In genomic region chr22:37818397-37819099, GRCh38 we compare ENCODE assay signal across 8 cellular contexts. TPM values are rescaled to one million over a fixed set of nuclear protein-coding genes. Genes with fewer than 3 reads are reported as not detected.
DNase-seq lines count a peak whose midpoint lies in the region; ATAC-seq, FAIRE-seq and TF ChIP-seq lines count a peak whose summit lies in the region.

No MANE protein-coding gene starts in this region.

- H2BK120ac ChIP-seq in H1 (replicated peaks; ENCODE audit: low read depth, low read length): no peak overlapping the region

- H4K5ac ChIP-seq in H1 (ENCODE audit: insufficient read length, low read depth, low read length): peak overlapping the region; percentile 19

- H2BK5ac ChIP-seq in H1 (ENCODE audit: low read depth, low read length): peak overlapping the region; percentile 84

- peak overlapping the region; percentile 88; the same call in 1 of the 2 replicates for H2BK15ac ChIP-seq in H1 (ENCODE audit: low read length)

- H2BK20ac ChIP-seq in H1 (ENCODE audit: low read length): no peak overlapping the region

- H3K9ac ChIP-seq in H1 (replicated peaks in 1 of 4; ENCODE audit: extremely low read depth in 1 of 4, low read depth in 3 of 4, low read length in 3 of 4) (peak overlapping the region in 3 of 4 experiments; percentile 24 to 42 (median 35); a peak in 5 of 7 replicates), muscle layer of colon (ENCODE audit: low read length) (no peak overlapping the region)

- TF ChIP-seq RAD21 in H1 (IDR thresholded peaks at IDR 0.05 in 1 of 2, conservative IDR thresholded peaks at IDR 0.05 in 1 of 2; ENCODE audit: low read depth in 2 of 2, low read length in 2 of 2): peak in 1 of 2 experiments; percentile 15; a peak in 1 of 4 replicates

- H3K4me1 ChIP-seq in H1 (replicated peaks in 1 of 4; ENCODE audit: control insufficient read depth in 3 of 4, insufficient read depth in 4 of 4, low read length in 3 of 4) (peaks cover 5 to 32% (median 25%) of the 10 kb centered on the region in 4 experiments), muscle layer of colon (ENCODE audit: insufficient read depth, low read length) (peaks cover 13% of the 10 kb centered on the region)

- TF ChIP-seq POLR2A in H1 (IDR thresholded peaks at IDR 0.05; ENCODE audit: control extremely low read depth in 1 of 2, low read depth in 2 of 2, low read length in 2 of 2): 0 out of 3 replicates have a peak, but pooled peaks of 1 of the 2 experiments have one; percentile 21

- H3K36me3 ChIP-seq in H1 (ENCODE audit: control insufficient read depth in 2 of 4, insufficient read depth in 4 of 4, low read length in 3 of 4) (peaks cover 0 to 9% (median 3%) of the 10 kb centered on the region in 4 experiments; a peak in 3 of 8 replicates), muscle layer of colon (ENCODE audit: insufficient read depth, low read length) (no peaks in the 10 kb centered on the region)

- 3% methylated on average over 65 of the region's 68 CpGs; no CpG with 5 or more reads in 1 of the 2 experiments for WGBS in H1 (ENCODE audit: extremely low coverage in 1 of 2, insufficient coverage in 1 of 2, insufficient read length in 1 of 2, insufficient replicate concordance in 2 of 2, low coverage in 1 of 2, low lambda C conversion rate in 2 of 2, missing lambda C conversion rate in 1 of 2), 2 experiments

- H2AK5ac ChIP-seq in H1 (ENCODE audit: low read depth, low read length): peak overlapping the region; percentile 53; the same call in 1 of the 2 replicates

- peak; percentile 67 for DNase-seq in AG08395 (ENCODE audit: low spot score)
- peak; percentile 71 to 77 for DNase-seq in activated CD4-positive, alpha-beta T cell treated with anti-CD3 and anti-CD28 coated beads, Interleukin-2, amount 50 U/mL, for 48 hours
- DNase-seq in H1 (ENCODE audit: low read depth in 1 of 2, low spot score in 2 of 2): peak in 1 of 2 experiments; percentile 81
- DNase-seq in stimulated activated CD8-positive, alpha-beta memory T cell treated with anti-CD3 and anti-CD28 coated beads, Interleukin-4, amount 100 ng/mL, for 4 hours (ENCODE audit: low read depth in 2 of 2, low spot score in 1 of 2): peak; percentile 20 to 23
- DNase-seq in NCI-H510A treated with DMSO at 0.1 percent for 48 hours (lab: John Stamatoyannopoulos, UW): no peak

- peak overlapping the region; percentile 85 for H3K4ac ChIP-seq in H1 (replicated peaks; ENCODE audit: insufficient read length, low read depth, low read length)

- no peak overlapping the region for H3K23ac ChIP-seq in H1 (ENCODE audit: insufficient read length)

- no peak for TF ChIP-seq EP300 in H1 (IDR thresholded peaks at IDR 0.05; ENCODE audit: borderline replicate concordance in 1 of 2, low read depth in 2 of 2, low read length in 2 of 2)

- ATAC-seq in HG03432 (IDR thresholded peaks at IDR 0.05; ENCODE audit: unreplicated experiment) (peak; percentile 52), HG02885 (IDR thresholded peaks at IDR 0.05; ENCODE audit: poor library complexity, unreplicated experiment) (no peak)

- FAIRE-seq in H1 (lab: Jason Lieb, UNC): no peak

- no peak overlapping the region for H3K14ac ChIP-seq in H1 (ENCODE audit: insufficient read length)

- peaks cover 0 to 2% of the 10 kb centered on the region in 2 experiments for H4K20me1 ChIP-seq in H1 (replicated peaks in 1 of 2; ENCODE audit: control insufficient read depth in 1 of 2, insufficient read depth in 2 of 2, low read length in 2 of 2)

- peak overlapping the region; percentile 54 for H4K8ac ChIP-seq in H1 (ENCODE audit: extremely low read depth, insufficient read depth, low read length)

- POLR2A ChIA-PET in H1 (lab: Charles Lee; ENCODE audit: partially characterized antibody): interaction anchor here (0.7 to 6.2 kb wide), 17 partner anchors 8 to 363 kb away, joined by 3 to 142 read pairs (median 5); partner anchors contain the start of genes ANKRD54, EIF3L, GCAT and PLA2G6

- peak overlapping the region; percentile 43; the same call in 1 of the 2 replicates for H2AFZ ChIP-seq in H1 (ENCODE audit: low read length)

- H3K9me3 ChIP-seq in H1 (ENCODE audit: insufficient read depth in 2 of 2, low read depth in 1 of 2, low read length in 1 of 2) (no peaks in the 10 kb centered on the region), muscle layer of colon (ENCODE audit: low read length) (no peaks in the 10 kb centered on the region)

- CTCF ChIA-PET in H1 (lab: Charles Lee; ENCODE audit: partially characterized antibody): interaction anchor here (0.7 to 7.7 kb wide), 28 partner anchors 8 to 194 kb away, joined by 3 to 80 read pairs (median 6); partner anchors contain the start of genes ANKRD54, EIF3L, GCAT and MICALL1

- H3K4me3 ChIP-seq in H1 (ENCODE audit: extremely low read depth in 1 of 4, insufficient read depth in 2 of 4, low read depth in 3 of 4, low read length in 4 of 4): peak overlapping the region; percentile 35 to 60 (median 46)
- peak overlapping the region; percentile 54 to 66 for H3K4me3 ChIP-seq in muscle layer of colon (ENCODE audit: low read depth in 1 of 2, low read length in 2 of 2)

- H3K23me2 ChIP-seq in H1 (ENCODE audit: low read depth, low read length): peaks cover 10% of the 10 kb centered on the region

- no peaks in the 10 kb centered on the region for H3K79me2 ChIP-seq in H1 (ENCODE audit: control insufficient read depth in 1 of 2, insufficient read depth in 2 of 2, low read length in 2 of 2)

- H3K27me3 ChIP-seq in H1 (replicated peaks in 1 of 4; ENCODE audit: control insufficient read depth in 3 of 4, extremely low read depth in 1 of 4, insufficient read depth in 3 of 4, low read length in 3 of 4) (peaks cover 0 to 26% (median 21%) of the 10 kb centered on the region in 4 experiments; a peak in 6 of 7 replicates), muscle layer of colon (ENCODE audit: control insufficient read depth in 1 of 2, insufficient read depth in 2 of 2, low read length in 2 of 2) (peaks cover 0 to 31% of the 10 kb centered on the region in 2 donors)

- peak overlapping the region; percentile 96 to 98 for H3K4me2 ChIP-seq in H1 (ENCODE audit: insufficient read depth in 1 of 2, low read depth in 2 of 2, low read length in 2 of 2)

- peak overlapping the region; percentile 48 for H4K91ac ChIP-seq in H1 (replicated peaks; ENCODE audit: insufficient read length, low read length)

- peak overlapping the region; percentile 91 for H3K18ac ChIP-seq in H1 (ENCODE audit: extremely low read depth, low read length)

- peak overlapping the region; percentile 97; the same call in 1 of the 2 replicates for H2BK12ac ChIP-seq in H1 (ENCODE audit: low read depth, low read length)

- H3K56ac ChIP-seq in H1 (replicated peaks; ENCODE audit: insufficient read length, low read depth, low read length): peak overlapping the region; percentile 84

- no peaks in the 10 kb centered on the region for H3K79me1 ChIP-seq in H1 (ENCODE audit: low read depth, low read length)

- H3K27ac ChIP-seq in H1 (ENCODE audit: low read depth, low read length) (no peak overlapping the region), muscle layer of colon (ENCODE audit: low read depth, low read length) (no peak overlapping the region)

- peak; percentile 47 to 48 (median 48) for TF ChIP-seq CTCF in H1 (IDR thresholded peaks at IDR 0.05; ENCODE audit: control extremely low read depth in 1 of 3, insufficient read depth in 1 of 3, low read depth in 1 of 3, low read length in 3 of 3)

TF ChIP-seq in H1, 55 proteins besides CTCF, POLR2A, EP300 and RAD21 (continues in another document):
- TF ChIP-seq GABPA (IDR thresholded peaks at IDR 0.05; ENCODE audit: borderline replicate concordance, insufficient read depth, low read length) (no peak), SRF (IDR thresholded peaks at IDR 0.05; ENCODE audit: low read depth, low read length) (no peak)

RNA-seq across cellular contexts. Expression of gene GALR3, which starts 4.6 kb away (rescaled TPM):
- total RNA-seq in H1 (2021; fragmentation: NEBNext Ultra II Directional; extraction: Animal tissue kit (Norgen Biotek cat#: 25700)): 0.46 and 0.84 TPM in 2 replicates
- 0.77 and 1.1 TPM in 2 replicates for polyA plus RNA-seq in H1 (2011; rRNA removed)
- polyA plus RNA-seq in H1 (2011; cell fraction: cytosol; rRNA removed): 0.54 TPM
- 1.7 TPM for polyA plus RNA-seq in H1 (2011; cell fraction: nucleus; rRNA removed)
- 0.42 to 0.76 TPM (median 0.59 TPM) in 3 of 4 replicates, not detected in the other for polyA plus RNA-seq in H1 (2012, experiment 1 of 2)
- polyA plus RNA-seq in H1 (2012, experiment 2 of 2): 0.26 TPM
- polyA plus RNA-seq in H1 (2013, experiment 1 of 2): 0.45 TPM
- polyA plus RNA-seq in H1 (2013, experiment 2 of 2): 0.64 TPM
- 0.39 TPM in 1 of 2 replicates, not detected in the other for polyA minus RNA-seq in H1 (2011; rRNA and poly(A)+ RNA removed)
- not detected for polyA minus RNA-seq in H1 (2011; cell fraction: cytosol; rRNA and poly(A)+ RNA removed)
- 0.60 TPM for polyA minus RNA-seq in H1 (2011; cell fraction: nucleus; rRNA and poly(A)+ RNA removed)

RNA-seq across cellular contexts. Expression of gene GCAT, which starts 10.8 kb away (rescaled TPM):
- 24.3 and 24.5 TPM in 2 replicates for total RNA-seq in H1 (2021; fragmentation: NEBNext Ultra II Directional; extraction: Animal tissue kit (Norgen Biotek cat#: 25700))
- 47.5 and 51.7 TPM in 2 replicates for polyA plus RNA-seq in H1 (2011; rRNA removed)
- 36.8 TPM for polyA plus RNA-seq in H1 (2011; cell fraction: cytosol; rRNA removed)
- 61.9 TPM for polyA plus RNA-seq in H1 (2011; cell fraction: nucleus; rRNA removed)
- polyA plus RNA-seq in H1 (2012, experiment 1 of 2): 19.8 to 42.1 TPM (median 35.7 TPM) in 4 replicates
- polyA plus RNA-seq in H1 (2012, experiment 2 of 2): 34.4 TPM
- polyA plus RNA-seq in H1 (2013, experiment 1 of 2): 23.2 TPM
- 23.4 TPM for polyA plus RNA-seq in H1 (2013, experiment 2 of 2)
- 17.4 and 19.2 TPM in 2 replicates for polyA minus RNA-seq in H1 (2011; rRNA and poly(A)+ RNA removed)
- polyA minus RNA-seq in H1 (2011; cell fraction: cytosol; rRNA and poly(A)+ RNA removed): 37.1 TPM
- polyA minus RNA-seq in H1 (2011; cell fraction: nucleus; rRNA and poly(A)+ RNA removed): 17.9 TPM

RNA-seq across cellular contexts. Expression of gene ANKRD54, which starts 25.6 kb away (rescaled TPM):
- total RNA-seq in H1 (2021; fragmentation: NEBNext Ultra II Directional; extraction: Animal tissue kit (Norgen Biotek cat#: 25700)): 13.3 and 13.7 TPM in 2 replicates
- 16.7 and 18.8 TPM in 2 replicates for polyA plus RNA-seq in H1 (2011; rRNA removed)
- 22.3 TPM for polyA plus RNA-seq in H1 (2011; cell fraction: cytosol; rRNA removed)
- polyA plus RNA-seq in H1 (2011; cell fraction: nucleus; rRNA removed): 26.7 TPM
- polyA plus RNA-seq in H1 (2012, experiment 1 of 2): 9.5 to 15.4 TPM (median 13.8 TPM) in 4 replicates
- polyA plus RNA-seq in H1 (2012, experiment 2 of 2): 11.9 TPM
- polyA plus RNA-seq in H1 (2013, experiment 1 of 2): 12.3 TPM
- polyA plus RNA-seq in H1 (2013, experiment 2 of 2): 12.1 TPM
- 8.4 and 11.3 TPM in 2 replicates for polyA minus RNA-seq in H1 (2011; rRNA and poly(A)+ RNA removed)
- 12.0 TPM for polyA minus RNA-seq in H1 (2011; cell fraction: cytosol; rRNA and poly(A)+ RNA removed)
- polyA minus RNA-seq in H1 (2011; cell fraction: nucleus; rRNA and poly(A)+ RNA removed): 10.5 TPM

RNA-seq across cellular contexts. Expression of gene EIF3L, which starts 30.7 kb away (rescaled TPM):
- total RNA-seq in H1 (2021; fragmentation: NEBNext Ultra II Directional; extraction: Animal tissue kit (Norgen Biotek cat#: 25700)): 622 and 639 TPM in 2 replicates
- polyA plus RNA-seq in H1 (2011; rRNA removed): 588 and 886 TPM in 2 replicates
- 739 TPM for polyA plus RNA-seq in H1 (2011; cell fraction: cytosol; rRNA removed)
- 433 TPM for polyA plus RNA-seq in H1 (2011; cell fraction: nucleus; rRNA removed)
- polyA plus RNA-seq in H1 (2012, experiment 1 of 2): 891 to 952 TPM (median 929 TPM) in 4 replicates
- 202 TPM for polyA plus RNA-seq in H1 (2012, experiment 2 of 2)
- 533 TPM for polyA plus RNA-seq in H1 (2013, experiment 1 of 2)
- 561 TPM for polyA plus RNA-seq in H1 (2013, experiment 2 of 2)
- 1,196 and 1,601 TPM in 2 replicates for polyA minus RNA-seq in H1 (2011; rRNA and poly(A)+ RNA removed)
- 274 TPM for polyA minus RNA-seq in H1 (2011; cell fraction: cytosol; rRNA and poly(A)+ RNA removed)
- polyA minus RNA-seq in H1 (2011; cell fraction: nucleus; rRNA and poly(A)+ RNA removed): 247 TPM
